ENCODE assay signal across 1 cellular context in the genomic region with DNA sequence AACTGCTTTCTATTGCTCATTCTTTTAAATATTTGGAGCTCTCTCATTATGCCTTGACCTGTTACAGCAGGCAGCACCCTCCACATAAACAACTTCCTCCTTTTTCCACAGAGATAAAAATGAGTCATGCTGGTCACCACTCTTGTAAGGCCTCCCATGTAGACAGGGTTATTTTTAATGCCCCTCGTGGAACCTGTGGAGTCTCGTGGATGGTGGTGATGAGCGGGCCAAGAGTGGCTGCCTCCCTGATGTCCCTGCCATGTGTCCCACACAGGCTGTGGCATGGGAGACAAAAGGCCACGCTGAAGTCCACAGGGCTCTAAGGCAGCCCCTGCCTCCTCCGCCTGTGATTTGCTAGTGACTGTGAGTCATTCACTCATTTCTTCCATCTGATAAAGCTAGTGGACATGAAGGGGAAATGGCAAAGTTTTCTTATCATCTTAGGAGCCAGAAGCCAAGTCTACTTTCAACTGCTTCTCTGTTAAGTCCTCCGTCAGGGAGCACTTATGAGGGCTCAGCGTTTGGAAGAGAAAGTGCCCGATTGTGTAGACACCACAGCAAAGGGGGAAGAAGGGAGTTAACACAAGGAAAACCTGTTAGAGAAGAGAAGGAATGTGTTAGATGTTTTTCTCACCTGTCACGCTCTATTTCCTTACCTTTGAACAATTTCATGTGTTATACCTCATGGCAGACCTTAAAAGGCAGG.
A peak's percentile ranks its signal among the peaks of the same experiment; 100 is the strongest.
TF ChIP-seq lines count a peak whose summit lies in the region.

No MANE protein-coding gene starts in this region.

TF ChIP-seq in K562, 482 proteins besides CTCF, POLR2A, EP300 and RAD21 (continued from another document):
- TF ChIP-seq, protein P1, sequence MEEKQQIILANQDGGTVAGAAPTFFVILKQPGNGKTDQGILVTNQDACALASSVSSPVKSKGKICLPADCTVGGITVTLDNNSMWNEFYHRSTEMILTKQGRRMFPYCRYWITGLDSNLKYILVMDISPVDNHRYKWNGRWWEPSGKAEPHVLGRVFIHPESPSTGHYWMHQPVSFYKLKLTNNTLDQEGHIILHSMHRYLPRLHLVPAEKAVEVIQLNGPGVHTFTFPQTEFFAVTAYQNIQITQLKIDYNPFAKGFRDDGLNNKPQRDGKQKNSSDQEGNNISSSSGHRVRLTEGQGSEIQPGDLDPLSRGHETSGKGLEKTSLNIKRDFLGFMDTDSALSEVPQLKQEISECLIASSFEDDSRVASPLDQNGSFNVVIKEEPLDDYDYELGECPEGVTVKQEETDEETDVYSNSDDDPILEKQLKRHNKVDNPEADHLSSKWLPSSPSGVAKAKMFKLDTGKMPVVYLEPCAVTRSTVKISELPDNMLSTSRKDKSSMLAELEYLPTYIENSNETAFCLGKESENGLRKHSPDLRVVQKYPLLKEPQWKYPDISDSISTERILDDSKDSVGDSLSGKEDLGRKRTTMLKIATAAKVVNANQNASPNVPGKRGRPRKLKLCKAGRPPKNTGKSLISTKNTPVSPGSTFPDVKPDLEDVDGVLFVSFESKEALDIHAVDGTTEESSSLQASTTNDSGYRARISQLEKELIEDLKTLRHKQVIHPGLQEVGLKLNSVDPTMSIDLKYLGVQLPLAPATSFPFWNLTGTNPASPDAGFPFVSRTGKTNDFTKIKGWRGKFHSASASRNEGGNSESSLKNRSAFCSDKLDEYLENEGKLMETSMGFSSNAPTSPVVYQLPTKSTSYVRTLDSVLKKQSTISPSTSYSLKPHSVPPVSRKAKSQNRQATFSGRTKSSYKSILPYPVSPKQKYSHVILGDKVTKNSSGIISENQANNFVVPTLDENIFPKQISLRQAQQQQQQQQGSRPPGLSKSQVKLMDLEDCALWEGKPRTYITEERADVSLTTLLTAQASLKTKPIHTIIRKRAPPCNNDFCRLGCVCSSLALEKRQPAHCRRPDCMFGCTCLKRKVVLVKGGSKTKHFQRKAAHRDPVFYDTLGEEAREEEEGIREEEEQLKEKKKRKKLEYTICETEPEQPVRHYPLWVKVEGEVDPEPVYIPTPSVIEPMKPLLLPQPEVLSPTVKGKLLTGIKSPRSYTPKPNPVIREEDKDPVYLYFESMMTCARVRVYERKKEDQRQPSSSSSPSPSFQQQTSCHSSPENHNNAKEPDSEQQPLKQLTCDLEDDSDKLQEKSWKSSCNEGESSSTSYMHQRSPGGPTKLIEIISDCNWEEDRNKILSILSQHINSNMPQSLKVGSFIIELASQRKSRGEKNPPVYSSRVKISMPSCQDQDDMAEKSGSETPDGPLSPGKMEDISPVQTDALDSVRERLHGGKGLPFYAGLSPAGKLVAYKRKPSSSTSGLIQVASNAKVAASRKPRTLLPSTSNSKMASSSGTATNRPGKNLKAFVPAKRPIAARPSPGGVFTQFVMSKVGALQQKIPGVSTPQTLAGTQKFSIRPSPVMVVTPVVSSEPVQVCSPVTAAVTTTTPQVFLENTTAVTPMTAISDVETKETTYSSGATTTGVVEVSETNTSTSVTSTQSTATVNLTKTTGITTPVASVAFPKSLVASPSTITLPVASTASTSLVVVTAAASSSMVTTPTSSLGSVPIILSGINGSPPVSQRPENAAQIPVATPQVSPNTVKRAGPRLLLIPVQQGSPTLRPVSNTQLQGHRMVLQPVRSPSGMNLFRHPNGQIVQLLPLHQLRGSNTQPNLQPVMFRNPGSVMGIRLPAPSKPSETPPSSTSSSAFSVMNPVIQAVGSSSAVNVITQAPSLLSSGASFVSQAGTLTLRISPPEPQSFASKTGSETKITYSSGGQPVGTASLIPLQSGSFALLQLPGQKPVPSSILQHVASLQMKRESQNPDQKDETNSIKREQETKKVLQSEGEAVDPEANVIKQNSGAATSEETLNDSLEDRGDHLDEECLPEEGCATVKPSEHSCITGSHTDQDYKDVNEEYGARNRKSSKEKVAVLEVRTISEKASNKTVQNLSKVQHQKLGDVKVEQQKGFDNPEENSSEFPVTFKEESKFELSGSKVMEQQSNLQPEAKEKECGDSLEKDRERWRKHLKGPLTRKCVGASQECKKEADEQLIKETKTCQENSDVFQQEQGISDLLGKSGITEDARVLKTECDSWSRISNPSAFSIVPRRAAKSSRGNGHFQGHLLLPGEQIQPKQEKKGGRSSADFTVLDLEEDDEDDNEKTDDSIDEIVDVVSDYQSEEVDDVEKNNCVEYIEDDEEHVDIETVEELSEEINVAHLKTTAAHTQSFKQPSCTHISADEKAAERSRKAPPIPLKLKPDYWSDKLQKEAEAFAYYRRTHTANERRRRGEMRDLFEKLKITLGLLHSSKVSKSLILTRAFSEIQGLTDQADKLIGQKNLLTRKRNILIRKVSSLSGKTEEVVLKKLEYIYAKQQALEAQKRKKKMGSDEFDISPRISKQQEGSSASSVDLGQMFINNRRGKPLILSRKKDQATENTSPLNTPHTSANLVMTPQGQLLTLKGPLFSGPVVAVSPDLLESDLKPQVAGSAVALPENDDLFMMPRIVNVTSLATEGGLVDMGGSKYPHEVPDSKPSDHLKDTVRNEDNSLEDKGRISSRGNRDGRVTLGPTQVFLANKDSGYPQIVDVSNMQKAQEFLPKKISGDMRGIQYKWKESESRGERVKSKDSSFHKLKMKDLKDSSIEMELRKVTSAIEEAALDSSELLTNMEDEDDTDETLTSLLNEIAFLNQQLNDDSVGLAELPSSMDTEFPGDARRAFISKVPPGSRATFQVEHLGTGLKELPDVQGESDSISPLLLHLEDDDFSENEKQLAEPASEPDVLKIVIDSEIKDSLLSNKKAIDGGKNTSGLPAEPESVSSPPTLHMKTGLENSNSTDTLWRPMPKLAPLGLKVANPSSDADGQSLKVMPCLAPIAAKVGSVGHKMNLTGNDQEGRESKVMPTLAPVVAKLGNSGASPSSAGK (IDR thresholded peaks at IDR 0.05) = peak; percentile 93
- TF ChIP-seq RFX5 (IDR thresholded peaks at IDR 0.05; ENCODE audit: low read depth, low read length) = no peak
- TF ChIP-seq, protein P2, sequence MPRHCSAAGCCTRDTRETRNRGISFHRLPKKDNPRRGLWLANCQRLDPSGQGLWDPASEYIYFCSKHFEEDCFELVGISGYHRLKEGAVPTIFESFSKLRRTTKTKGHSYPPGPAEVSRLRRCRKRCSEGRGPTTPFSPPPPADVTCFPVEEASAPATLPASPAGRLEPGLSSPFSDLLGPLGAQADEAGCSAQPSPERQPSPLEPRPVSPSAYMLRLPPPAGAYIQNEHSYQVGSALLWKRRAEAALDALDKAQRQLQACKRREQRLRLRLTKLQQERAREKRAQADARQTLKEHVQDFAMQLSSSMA (CRISPR knock-in tag; IDR thresholded peaks at IDR 0.05) = no peak
- TF ChIP-seq XRCC5 (IDR thresholded peaks at IDR 0.05; ENCODE audit: low read depth, low read length) = 0 out of 2 replicates have a peak, but pooled peaks have one; percentile 43
- TF ChIP-seq, protein P3, sequence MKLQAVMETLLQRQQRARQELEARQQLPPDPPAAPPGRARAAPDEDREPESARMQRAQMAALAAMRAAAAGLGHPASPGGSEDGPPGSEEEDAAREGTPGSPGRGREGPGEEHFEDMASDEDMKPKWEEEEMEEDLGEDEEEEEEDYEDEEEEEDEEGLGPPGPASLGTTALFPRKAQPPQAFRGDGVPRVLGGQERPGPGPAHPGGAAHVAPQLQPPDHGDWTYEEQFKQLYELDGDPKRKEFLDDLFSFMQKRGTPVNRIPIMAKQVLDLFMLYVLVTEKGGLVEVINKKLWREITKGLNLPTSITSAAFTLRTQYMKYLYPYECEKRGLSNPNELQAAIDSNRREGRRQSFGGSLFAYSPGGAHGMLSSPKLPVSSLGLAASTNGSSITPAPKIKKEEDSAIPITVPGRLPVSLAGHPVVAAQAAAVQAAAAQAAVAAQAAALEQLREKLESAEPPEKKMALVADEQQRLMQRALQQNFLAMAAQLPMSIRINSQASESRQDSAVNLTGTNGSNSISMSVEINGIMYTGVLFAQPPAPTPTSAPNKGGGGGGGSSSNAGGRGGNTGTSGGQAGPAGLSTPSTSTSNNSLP (IDR thresholded peaks at IDR 0.05; ENCODE audit: borderline replicate concordance, low read depth, low read length) = no peak
- TF ChIP-seq ARID1B (IDR thresholded peaks at IDR 0.05) = peak; percentile 98
- no peak for TF ChIP-seq HNRNPH1 (optimal IDR thresholded peaks at IDR 0.05; ENCODE audit: low read depth, low read length)
- TF ChIP-seq KDM5B (IDR thresholded peaks at IDR 0.05; ENCODE audit: insufficient replicate concordance, low read depth, low read length) = peak; percentile 66
- no peak for TF ChIP-seq NFYB (IDR thresholded peaks at IDR 0.05; ENCODE audit: extremely low read depth, insufficient read length)
- no peak for TF ChIP-seq ZNF140 (CRISPR knock-in tag; IDR thresholded peaks at IDR 0.05)
- no peak for TF ChIP-seq TGIF2 (CRISPR knock-in tag; IDR thresholded peaks at IDR 0.05)
- TF ChIP-seq, protein P4, sequence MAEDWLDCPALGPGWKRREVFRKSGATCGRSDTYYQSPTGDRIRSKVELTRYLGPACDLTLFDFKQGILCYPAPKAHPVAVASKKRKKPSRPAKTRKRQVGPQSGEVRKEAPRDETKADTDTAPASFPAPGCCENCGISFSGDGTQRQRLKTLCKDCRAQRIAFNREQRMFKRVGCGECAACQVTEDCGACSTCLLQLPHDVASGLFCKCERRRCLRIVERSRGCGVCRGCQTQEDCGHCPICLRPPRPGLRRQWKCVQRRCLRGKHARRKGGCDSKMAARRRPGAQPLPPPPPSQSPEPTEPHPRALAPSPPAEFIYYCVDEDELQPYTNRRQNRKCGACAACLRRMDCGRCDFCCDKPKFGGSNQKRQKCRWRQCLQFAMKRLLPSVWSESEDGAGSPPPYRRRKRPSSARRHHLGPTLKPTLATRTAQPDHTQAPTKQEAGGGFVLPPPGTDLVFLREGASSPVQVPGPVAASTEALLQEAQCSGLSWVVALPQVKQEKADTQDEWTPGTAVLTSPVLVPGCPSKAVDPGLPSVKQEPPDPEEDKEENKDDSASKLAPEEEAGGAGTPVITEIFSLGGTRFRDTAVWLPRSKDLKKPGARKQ (CRISPR knock-in tag; IDR thresholded peaks at IDR 0.05) = no peak
- TF ChIP-seq, protein P5, sequence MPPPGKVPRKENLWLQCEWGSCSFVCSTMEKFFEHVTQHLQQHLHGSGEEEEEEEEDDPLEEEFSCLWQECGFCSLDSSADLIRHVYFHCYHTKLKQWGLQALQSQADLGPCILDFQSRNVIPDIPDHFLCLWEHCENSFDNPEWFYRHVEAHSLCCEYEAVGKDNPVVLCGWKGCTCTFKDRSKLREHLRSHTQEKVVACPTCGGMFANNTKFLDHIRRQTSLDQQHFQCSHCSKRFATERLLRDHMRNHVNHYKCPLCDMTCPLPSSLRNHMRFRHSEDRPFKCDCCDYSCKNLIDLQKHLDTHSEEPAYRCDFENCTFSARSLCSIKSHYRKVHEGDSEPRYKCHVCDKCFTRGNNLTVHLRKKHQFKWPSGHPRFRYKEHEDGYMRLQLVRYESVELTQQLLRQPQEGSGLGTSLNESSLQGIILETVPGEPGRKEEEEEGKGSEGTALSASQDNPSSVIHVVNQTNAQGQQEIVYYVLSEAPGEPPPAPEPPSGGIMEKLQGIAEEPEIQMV (tag; conservative IDR thresholded peaks at IDR 0.05; ENCODE audit: low read depth) = no peak
- TF ChIP-seq CBX1 (IDR thresholded peaks at IDR 0.05; ENCODE audit: low read depth) = no peak
- no peak for TF ChIP-seq DDX20 (tag; IDR thresholded peaks at IDR 0.05; ENCODE audit: low read depth)
- TF ChIP-seq, protein P6, sequence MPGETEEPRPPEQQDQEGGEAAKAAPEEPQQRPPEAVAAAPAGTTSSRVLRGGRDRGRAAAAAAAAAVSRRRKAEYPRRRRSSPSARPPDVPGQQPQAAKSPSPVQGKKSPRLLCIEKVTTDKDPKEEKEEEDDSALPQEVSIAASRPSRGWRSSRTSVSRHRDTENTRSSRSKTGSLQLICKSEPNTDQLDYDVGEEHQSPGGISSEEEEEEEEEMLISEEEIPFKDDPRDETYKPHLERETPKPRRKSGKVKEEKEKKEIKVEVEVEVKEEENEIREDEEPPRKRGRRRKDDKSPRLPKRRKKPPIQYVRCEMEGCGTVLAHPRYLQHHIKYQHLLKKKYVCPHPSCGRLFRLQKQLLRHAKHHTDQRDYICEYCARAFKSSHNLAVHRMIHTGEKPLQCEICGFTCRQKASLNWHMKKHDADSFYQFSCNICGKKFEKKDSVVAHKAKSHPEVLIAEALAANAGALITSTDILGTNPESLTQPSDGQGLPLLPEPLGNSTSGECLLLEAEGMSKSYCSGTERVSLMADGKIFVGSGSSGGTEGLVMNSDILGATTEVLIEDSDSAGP (CRISPR knock-in tag; IDR thresholded peaks at IDR 0.05) = no peak
- no peak for TF ChIP-seq BMI1 (IDR thresholded peaks at IDR 0.05; ENCODE audit: low read length)
- TF ChIP-seq MECOM (CRISPR knock-in tag; IDR thresholded peaks at IDR 0.05) = no peak
- peak; percentile 32; the same call in 1 of the 2 replicates for TF ChIP-seq RB1 (IDR thresholded peaks at IDR 0.05; ENCODE audit: low read depth)
